ENCODE assay signal across 8 cellular contexts in genomic region chr3:101827211-101828174, GRCh38. TPM values are rescaled to one million over a fixed set of nuclear protein-coding genes. Genes with fewer than 3 reads are reported as not detected.
DNase-seq lines count a peak whose midpoint lies in the region; ATAC-seq and TF ChIP-seq lines count a peak whose summit lies in the region.

No MANE protein-coding gene starts in this region.

- TSS peak; percentile 88 for BruUV-seq in Calu3 (replicated peaks; lab: Mats Ljungman, UMichigan)

- DNase-seq in Calu3 (peak; percentile 55), HuH-7 (ENCODE audit: low spot score) (peak; percentile 52), T-cell (peak; percentile 51 to 85 (median 78)), amygdala (lab: John Stamatoyannopoulos, UW) (peak in 48 of 56 donors; percentile 8 to 75 (median 31)), hepatic stellate cell (ENCODE audit: low spot score) (peak; percentile 46), vagina (ENCODE audit: extremely low spot score in 2 of 2) (no peak)

- H3K4me3 Mint-ChIP-seq in Calu3 (ENCODE audit: low read depth, unreplicated experiment): peak overlapping the region; percentile 79
- H3K4me3 Mint-ChIP-seq in T-cell: peak overlapping the region; percentile 90 to 92 (median 91)

- H3K27ac ChIP-seq in rectal smooth muscle tissue (ENCODE audit: low read depth, low read length) (peak overlapping the region; percentile 79), vagina (peak overlapping the region; percentile 92)

- peaks cover 24% of the 10 kb centered on the region for H3K4me1 Mint-ChIP-seq in Calu3 (ENCODE audit: low read depth, unreplicated experiment)
- peaks cover 56 to 70% (median 69%) of the 10 kb centered on the region in 3 donors for H3K4me1 Mint-ChIP-seq in T-cell

- peak in 1 of 2 donors; percentile 51 for TF ChIP-seq POLR2A in vagina (IDR thresholded peaks at IDR 0.05)

- TF ChIP-seq CTCF in Calu3 (IDR thresholded peaks at IDR 0.05; ENCODE audit: unreplicated experiment) (no peak), vagina (IDR thresholded peaks at IDR 0.05) (no peak)

- H3K9me3 Mint-ChIP-seq in Calu3 (ENCODE audit: low read depth, unreplicated experiment) (no peaks in the 10 kb centered on the region), T-cell (no peaks in the 10 kb centered on the region)

- H3K4me1 ChIP-seq in rectal smooth muscle tissue (ENCODE audit: control insufficient read depth, insufficient read depth, low read length): peaks cover 5% of the 10 kb centered on the region
- H3K4me1 ChIP-seq in vagina: peaks cover 41% of the 10 kb centered on the region

- intact Hi-C loops in Calu3 (cut with micrococcal nuclease; ENCODE audit: unreplicated experiment): loop anchor here (1.0 kb wide), 1 partner anchor 21 kb away; no protein-coding TSS in a partner anchor
- intact Hi-C loops in vagina (cut with DNase I): loop anchor here (2.0 kb wide), 1 partner anchor 21 kb away; the partner anchor contains the start of gene NFKBIZ

- H3K36me3 ChIP-seq in rectal smooth muscle tissue (ENCODE audit: control insufficient read depth, insufficient read depth, low read length): no peaks in the 10 kb centered on the region
- no peaks in the 10 kb centered on the region for H3K36me3 ChIP-seq in vagina

- peak overlapping the region; percentile 89 for H3K9ac ChIP-seq in rectal smooth muscle tissue (ENCODE audit: low read length)

- H3K4me3 ChIP-seq in rectal smooth muscle tissue (ENCODE audit: low read length): peak overlapping the region; percentile 59
- H3K4me3 ChIP-seq in vagina: peak overlapping the region; percentile 61 to 68

- H3K27me3 Mint-ChIP-seq in Calu3 (ENCODE audit: unreplicated experiment) (no peaks in the 10 kb centered on the region), T-cell (no peaks in the 10 kb centered on the region)

- H3K36me3 Mint-ChIP-seq in Calu3 (ENCODE audit: insufficient read depth, unreplicated experiment): peaks cover 14% of the 10 kb centered on the region
- peaks cover 5% of the 10 kb centered on the region for H3K36me3 Mint-ChIP-seq in T-cell

- POLR2A ChIA-PET in T-cell (lab: Charles Lee): interaction anchor here (0.5 to 2.8 kb wide), 15 partner anchors 9 to 1493 kb away, joined by 3 to 34 read pairs (median 4); partner anchors contain the start of gene NFKBIZ (in 2 of the 2)

- H3K9me3 ChIP-seq in vagina: no peaks in the 10 kb centered on the region

- H3K27me3 ChIP-seq in rectal smooth muscle tissue (ENCODE audit: control insufficient read depth, insufficient read depth, low read length) (no peaks in the 10 kb centered on the region), vagina (no peaks in the 10 kb centered on the region)

- H3K27ac Mint-ChIP-seq in Calu3 (ENCODE audit: unreplicated experiment) (peak overlapping the region; percentile 64), T-cell (peak overlapping the region; percentile 98 to 99)

- CTCF ChIA-PET in Calu3 (lab: Charles Lee): no interaction called here
- CTCF ChIA-PET in T-cell (lab: Charles Lee): interaction anchor here in 1 of 2 donors (0.9 to 1.6 kb wide), 10 partner anchors 12 to 402 kb away, joined by 3 to 8 read pairs (median 4); no protein-coding TSS in a partner anchor

- ATAC-seq in GM21390 (IDR thresholded peaks at IDR 0.05; ENCODE audit: unreplicated experiment) (peak; percentile 87), T-cell (replicated peaks in 1 of 4) (peak; percentile 81 to 87 (median 86))

RNA-seq across cellular contexts. Expression of gene NFKBIZ, which starts 21.8 kb away (rescaled TPM):
- total RNA-seq in Calu3 (2022): 217 and 227 TPM in 2 replicates
- 100 to 1,000 TPM; 130 to 720 (median 132) TPM for total RNA-seq in T-cell
- 136 TPM for total RNA-seq in vagina

RNA-seq across cellular contexts. Expression of gene NXPE3, which starts 48.5 kb away (rescaled TPM):
- total RNA-seq in Calu3 (2022) (3.0 and 3.1 TPM in 2 replicates), T-cell (10 to 100 TPM; 38.0 to 44.8 (median 41.3) TPM), vagina (13.3 TPM)

Comparison
In these comparisons a context has a peak if more than half of its experiments do, and no peak if none do; other contexts are left out.
1. DNase-seq: peak in Calu3 (single experiment), HuH-7 (single experiment), T-cell (34 of 34), amygdala (48 of 56) and hepatic stellate cell (single experiment); none in vagina (0 of 2).